8 cellular contexts compared by ENCODE assay signal in genomic region chr16:3764409-3764808, GRCh38.
"Had no signal": no experiment of that assay in that cellular context is flagged by ENCODE, and none has a peak within 500 bp of the region (broad histone marks: within the 10 kb centered on the region; RNA-seq: fewer than 3 reads in every experiment).

No MANE protein-coding gene starts in this region.

- H3K9me3 ChIP-seq: HAP-1 had no signal

- ATAC-seq: HCT116, HepG2 had no signal

- DNase-seq: GM23248, GOT3, H7, KBM-7 had no signal

- H3K9ac ChIP-seq: GM23248 had no signal

- H3K27ac ChIP-seq: GM23248, HL-60 had no signal

- H3K4me3 ChIP-seq: GM23248, HAP-1 had no signal
